Comparison of ENCODE assay signal across 10 cellular contexts in genomic region chr17:59763861-59764260, GRCh38. TPM values are rescaled to one million over a fixed set of nuclear protein-coding genes. Genes with fewer than 3 reads are reported as not detected.
DNase-seq lines count a peak whose midpoint lies in the region; ATAC-seq, FAIRE-seq and TF ChIP-seq lines count a peak whose summit lies in the region.
"Had no signal": no experiment of that assay in that cellular context is flagged by ENCODE, and none has a peak within 500 bp of the region (broad histone marks: within the 10 kb centered on the region; RNA-seq: fewer than 3 reads in every experiment).

No MANE protein-coding gene starts in this region.

- H3K4me1 Mint-ChIP-seq in natural killer cell treated with Interleukin-12 subunit alpha and Interleukin-12 subunit beta and Interleukin-15 and Interleukin-18, amount 100 ng/mL, for 72 hours (ENCODE audit: low read depth in 2 of 2), result peaks cover 23 to 26% of the 10 kb centered on the region in 2 donors
- no peaks in the 10 kb centered on the region for H3K4me1 Mint-ChIP-seq in natural killer cell
- peaks cover 42% of the 10 kb centered on the region for H3K4me1 Mint-ChIP-seq in activated CD8-positive, alpha-beta T cell treated with anti-CD3 and anti-CD28 coated beads, Interleukin-2, amount 10 ng/mL, durations not matched to agents 7 days and 5 days (ENCODE audit: low read depth)

- no peak for ATAC-seq in natural killer cell treated with Interleukin-12 subunit alpha and Interleukin-12 subunit beta and Interleukin-15 and Interleukin-18, amount 100 ng/mL, for 72 hours
- ATAC-seq in natural killer cell, result no peak
- no peak for ATAC-seq in activated CD8-positive, alpha-beta T cell treated with anti-CD3 and anti-CD28 coated beads, Interleukin-2, amount 10 ng/mL, durations not matched to agents 7 days and 5 days

- no peak overlapping the region for H3K4me3 Mint-ChIP-seq in natural killer cell treated with Interleukin-12 subunit alpha and Interleukin-12 subunit beta and Interleukin-15 and Interleukin-18, amount 100 ng/mL, for 72 hours
- no peak overlapping the region for H3K4me3 Mint-ChIP-seq in natural killer cell
- H3K4me3 Mint-ChIP-seq in activated CD8-positive, alpha-beta T cell treated with anti-CD3 and anti-CD28 coated beads, Interleukin-2, amount 10 ng/mL, durations not matched to agents 7 days and 5 days, result no peak overlapping the region
- H3K4me3 Mint-ChIP-seq: CD14-positive monocyte; dendritic cell treated with granulocyte-macrophage colony-stimulating factor and Interleukin-4, amounts not matched to agents 40 ng/mL and 50 ng/mL, for 4 days had no signal

- DNase-seq in natural killer cell treated with Interleukin-12 subunit alpha and Interleukin-12 subunit beta and Interleukin-15 and Interleukin-18, amount 100 ng/mL, for 72 hours (ENCODE audit: low spot score), result no peak
- DNase-seq in natural killer cell (no peak), fibroblast of the aortic adventitia (ENCODE audit: low read depth) (peak; percentile 87), NCI-H1417 treated with DMSO at 0.1 percent for 48 hours (lab: John Stamatoyannopoulos, UW) (no peak), UCSD-AML1 (lab: John Stamatoyannopoulos, UW; ENCODE audit: unreplicated experiment) (no peak), NCI-H2227 treated with DMSO at 0.1 percent for 48 hours (lab: John Stamatoyannopoulos, UW) (no peak), frontal cortex (ENCODE audit: low spot score in 2 of 2) (no peak)
- DNase-seq in activated CD8-positive, alpha-beta T cell treated with anti-CD3 and anti-CD28 coated beads, Interleukin-2, amount 10 ng/mL, durations not matched to agents 7 days and 5 days, result no peak

- intact Hi-C loops in natural killer cell (cut with micrococcal nuclease), result no loop called here

- POLR2A ChIA-PET in activated CD8-positive, alpha-beta T cell treated with anti-CD3 and anti-CD28 coated beads, Interleukin-2, amount 10 ng/mL, durations not matched to agents 7 days and 5 days (lab: Charles Lee), result interaction anchor here (1.5 to 8.5 kb wide), 5 partner anchors 9 to 76 kb away, joined by 6 to 81 read pairs (median 16); no protein-coding TSS in a partner anchor

- CTCF ChIA-PET in activated CD8-positive, alpha-beta T cell treated with anti-CD3 and anti-CD28 coated beads, Interleukin-2, amount 10 ng/mL, durations not matched to agents 7 days and 5 days (lab: Charles Lee), result interaction anchor here (0.6 to 5.0 kb wide), 4 partner anchors 10 to 19 kb away, joined by 3 to 40 read pairs (median 8); no protein-coding TSS in a partner anchor

- TF ChIP-seq CTCF in natural killer cell (IDR thresholded peaks at IDR 0.05) (no peak), fibroblast of the aortic adventitia (IDR thresholded peaks at IDR 0.05; ENCODE audit: insufficient read depth, low read length) (no peak)

- peaks cover 14% of the 10 kb centered on the region for H3K36me3 Mint-ChIP-seq in natural killer cell treated with Interleukin-12 subunit alpha and Interleukin-12 subunit beta and Interleukin-15 and Interleukin-18, amount 100 ng/mL, for 72 hours
- H3K36me3 Mint-ChIP-seq in natural killer cell, result peaks cover 8% of the 10 kb centered on the region
- H3K36me3 Mint-ChIP-seq in activated CD8-positive, alpha-beta T cell treated with anti-CD3 and anti-CD28 coated beads, Interleukin-2, amount 10 ng/mL, durations not matched to agents 7 days and 5 days (ENCODE audit: low read depth), result peaks cover 59% of the 10 kb centered on the region

- H3K27me3 Mint-ChIP-seq in natural killer cell treated with Interleukin-12 subunit alpha and Interleukin-12 subunit beta and Interleukin-15 and Interleukin-18, amount 100 ng/mL, for 72 hours, result no peaks in the 10 kb centered on the region
- no peaks in the 10 kb centered on the region for H3K27me3 Mint-ChIP-seq in natural killer cell (ENCODE audit: low read depth in 2 of 2)
- no peaks in the 10 kb centered on the region for H3K27me3 Mint-ChIP-seq in activated CD8-positive, alpha-beta T cell treated with anti-CD3 and anti-CD28 coated beads, Interleukin-2, amount 10 ng/mL, durations not matched to agents 7 days and 5 days (ENCODE audit: low read depth)
- H3K27me3 Mint-ChIP-seq: dendritic cell treated with granulocyte-macrophage colony-stimulating factor and Interleukin-4, amounts not matched to agents 40 ng/mL and 50 ng/mL, for 4 days had no signal

- no peak overlapping the region for H3K4me3 ChIP-seq in fibroblast of the aortic adventitia (ENCODE audit: low read depth, low read length)

- FAIRE-seq in frontal cortex (lab: Jason Lieb, UNC), result no peak

- no peaks in the 10 kb centered on the region for H3K9me3 Mint-ChIP-seq in natural killer cell treated with Interleukin-12 subunit alpha and Interleukin-12 subunit beta and Interleukin-15 and Interleukin-18, amount 100 ng/mL, for 72 hours
- peaks cover 0 to 2% of the 10 kb centered on the region in 2 donors for H3K9me3 Mint-ChIP-seq in natural killer cell
- H3K9me3 Mint-ChIP-seq in activated CD8-positive, alpha-beta T cell treated with anti-CD3 and anti-CD28 coated beads, Interleukin-2, amount 10 ng/mL, durations not matched to agents 7 days and 5 days (ENCODE audit: insufficient read depth), result peaks cover 12% of the 10 kb centered on the region
- H3K9me3 Mint-ChIP-seq: dendritic cell treated with granulocyte-macrophage colony-stimulating factor and Interleukin-4, amounts not matched to agents 40 ng/mL and 50 ng/mL, for 4 days had no signal

- H3K27ac Mint-ChIP-seq in natural killer cell treated with Interleukin-12 subunit alpha and Interleukin-12 subunit beta and Interleukin-15 and Interleukin-18, amount 100 ng/mL, for 72 hours, result peak overlapping the region; percentile 37 to 78
- H3K27ac Mint-ChIP-seq in natural killer cell, result no peak overlapping the region
- H3K27ac Mint-ChIP-seq in activated CD8-positive, alpha-beta T cell treated with anti-CD3 and anti-CD28 coated beads, Interleukin-2, amount 10 ng/mL, durations not matched to agents 7 days and 5 days, result peak overlapping the region; percentile 39
- H3K27ac Mint-ChIP-seq: CD14-positive monocyte had no signal

RNA-seq across cellular contexts. Expression of gene VMP1, which starts 56.4 kb away (rescaled TPM):
- total RNA-seq in natural killer cell treated with Interleukin-12 subunit alpha and Interleukin-12 subunit beta and Interleukin-15 and Interleukin-18, amount 100 ng/mL, for 72 hours, result 100 to 1,000 TPM; 225 to 292 TPM
- total RNA-seq in natural killer cell, result 100 to 1,000 TPM; 136 to 175 (median 162) TPM
- 100 to 1,000 TPM; 122 to 123 TPM for total RNA-seq in activated CD8-positive, alpha-beta T cell treated with anti-CD3 and anti-CD28 coated beads, Interleukin-2, amount 10 ng/mL, durations not matched to agents 7 days and 5 days
- 134 and 234 TPM in 2 replicates for total RNA-seq in fibroblast of the aortic adventitia (ENCODE audit: low replicate concordance)
- 241 TPM for total RNA-seq in frontal cortex

RNA-seq across cellular contexts. Expression of gene PTRH2, which starts 56.6 kb away (rescaled TPM):
- 10 to 100 TPM; 25.8 to 48.8 TPM for total RNA-seq in natural killer cell treated with Interleukin-12 subunit alpha and Interleukin-12 subunit beta and Interleukin-15 and Interleukin-18, amount 100 ng/mL, for 72 hours
- 10 to 100 TPM in 1 of 3 donors, 1 to 10 TPM in 2; 5.9 to 10.5 (median 6.6) TPM for total RNA-seq in natural killer cell
- total RNA-seq in activated CD8-positive, alpha-beta T cell treated with anti-CD3 and anti-CD28 coated beads, Interleukin-2, amount 10 ng/mL, durations not matched to agents 7 days and 5 days, result 10 to 100 TPM; 21.5 to 24.7 TPM
- 21.6 and 21.7 TPM in 2 replicates for total RNA-seq in fibroblast of the aortic adventitia (ENCODE audit: low replicate concordance)
- 18.8 TPM for total RNA-seq in frontal cortex

Comparison
In these comparisons a context has a peak if more than half of its experiments do, and no peak if none do; other contexts are left out.
1. H3K27ac Mint-ChIP-seq: peak in natural killer cell treated with Interleukin-12 subunit alpha and Interleukin-12 subunit beta and Interleukin-15 and Interleukin-18, amount 100 ng/mL, for 72 hours (2 of 2) and activated CD8-positive, alpha-beta T cell treated with anti-CD3 and anti-CD28 coated beads, Interleukin-2, amount 10 ng/mL, durations not matched to agents 7 days and 5 days (single experiment); none in natural killer cell (0 of 2).